Comparison of ENCODE assay signal across 12 cellular contexts in genomic region chr3:71099997-71100719, GRCh38.
A peak's percentile ranks its signal among the peaks of the same experiment; 100 is the strongest.
DNase-seq lines count a peak whose midpoint lies in the region; ATAC-seq lines count a peak whose summit lies in the region.
"Had no signal": no experiment of that assay in that cellular context is flagged by ENCODE, and none has a peak within 500 bp of the region (broad histone marks: within the 10 kb centered on the region; RNA-seq: fewer than 3 reads in every experiment).

No MANE protein-coding gene starts in this region.

- in situ Hi-C loops in GM23248 (cut with MboI), result loop anchor here (25.0 kb wide), 1 partner anchor 487 kb away; the partner anchor contains the start of gene FOXP1

- peak; percentile 59 for DNase-seq in A172 (ENCODE audit: low spot score)
- DNase-seq in GM23248, result no peak
- DNase-seq in adipocyte (ENCODE audit: low read depth), result peak; percentile 44
- DNase-seq in NCI-H2107 (lab: John Stamatoyannopoulos, UW), result no peak
- no peak for DNase-seq in kidney tubule cell (ENCODE audit: low spot score)
- DNase-seq: kidney; MV-4-11; stimulated activated CD4-positive, alpha-beta T cell treated with anti-CD3 and anti-CD28 coated beads, Interleukin-12 subunit alpha, Interleukin-12 subunit beta, amount 100 ng/mL, for 4 hours had no signal

- H3K27me3 ChIP-seq in GM23248 (replicated peaks; ENCODE audit: insufficient read depth) (no peaks in the 10 kb centered on the region), adipocyte (replicated peaks; ENCODE audit: control insufficient read depth, insufficient read depth, low read length) (no peaks in the 10 kb centered on the region), muscle layer of colon (ENCODE audit: control insufficient read depth in 1 of 2, insufficient read depth in 2 of 2, low read length in 2 of 2) (no peaks in the 10 kb centered on the region)

- peak overlapping the region; percentile 96 for H3K27ac ChIP-seq in GM23248
- peak overlapping the region; percentile 18 for H3K27ac ChIP-seq in muscle layer of colon (ENCODE audit: low read depth, low read length)

- peak overlapping the region; percentile 45; the same call in 1 of the 2 replicates for H2AFZ ChIP-seq in GM23248

- 0 out of 2 replicates have a peak, but pooled peaks cover 13% of the 10 kb centered on the region for H3K79me2 ChIP-seq in GM23248 (ENCODE audit: insufficient read depth)

- peaks cover 50% of the 10 kb centered on the region for H3F3A ChIP-seq in GM23248 (ENCODE audit: insufficient read depth)

- no peak for ATAC-seq in HG02678 (IDR thresholded peaks at IDR 0.05; ENCODE audit: unreplicated experiment)
- no peak for ATAC-seq in GM19467 (IDR thresholded peaks at IDR 0.05; ENCODE audit: unreplicated experiment)
- ATAC-seq: Panc1 had no signal

- no peaks in the 10 kb centered on the region for H4K20me1 ChIP-seq in GM23248 (ENCODE audit: insufficient read depth)

- H3K9ac ChIP-seq in GM23248, result peak overlapping the region; percentile 78
- no peak overlapping the region for H3K9ac ChIP-seq in adipocyte (ENCODE audit: low read length)
- H3K9ac ChIP-seq in muscle layer of colon (ENCODE audit: low read length), result no peak overlapping the region

- no peaks in the 10 kb centered on the region for H3K36me3 ChIP-seq in GM23248 (ENCODE audit: low read depth)
- H3K36me3 ChIP-seq in adipocyte (ENCODE audit: control insufficient read depth, insufficient read depth, low read length, severe bottlenecking), result no peaks in the 10 kb centered on the region
- no peaks in the 10 kb centered on the region for H3K36me3 ChIP-seq in muscle layer of colon (ENCODE audit: insufficient read depth, low read length)

- H3K4me2 ChIP-seq in GM23248 (ENCODE audit: unreplicated experiment), result peak overlapping the region; percentile 71

- H3K9me3 ChIP-seq in GM23248 (ENCODE audit: low read depth) (no peaks in the 10 kb centered on the region), adipocyte (ENCODE audit: control insufficient read depth, low read length) (no peaks in the 10 kb centered on the region), muscle layer of colon (ENCODE audit: low read length) (no peaks in the 10 kb centered on the region)

- H3K4me1 ChIP-seq in GM23248 (ENCODE audit: insufficient read depth) (peaks cover 54% of the 10 kb centered on the region), adipocyte (ENCODE audit: control insufficient read depth, insufficient read depth, low read length) (peaks cover 36% of the 10 kb centered on the region), muscle layer of colon (ENCODE audit: insufficient read depth, low read length) (peaks cover 61% of the 10 kb centered on the region)

- 73 to 75% methylated on average over 6 of the region's 6 CpGs for WGBS in GM23248 (ENCODE audit: low coverage in 1 of 2, low lambda C conversion rate in 2 of 2, missing lambda C conversion rate in 2 of 2), 2 experiments

- no peaks in the 10 kb centered on the region for H3K9me2 ChIP-seq in GM23248 (ENCODE audit: insufficient read depth)

- no peak overlapping the region for H3K4me3 ChIP-seq in GM23248
- H3K4me3 ChIP-seq in adipocyte (ENCODE audit: low read length), result no peak overlapping the region
- H3K4me3 ChIP-seq in muscle layer of colon (ENCODE audit: low read depth in 1 of 2, low read length in 2 of 2), result no peak overlapping the region

Comparison
In these comparisons a context has a peak if more than half of its experiments do, and no peak if none do; other contexts are left out.
1. DNase-seq: peak in A172 (single experiment) and adipocyte (single experiment); none in GM23248 (single experiment), NCI-H2107 (single experiment) and kidney tubule cell (single experiment).